17 cellular contexts compared by ENCODE assay signal in genomic region chr17:1312261-1312870, GRCh38. TPM values are rescaled to one million over a fixed set of nuclear protein-coding genes. Genes with fewer than 3 reads are reported as not detected.
DNase-seq lines count a peak whose midpoint lies in the region; ATAC-seq lines count a peak whose summit lies in the region.
"Had no signal": no experiment of that assay in that cellular context is flagged by ENCODE, and none has a peak within 500 bp of the region (broad histone marks: within the 10 kb centered on the region; RNA-seq: fewer than 3 reads in every experiment).

No MANE protein-coding gene starts in this region.

- no peak overlapping the region for H3K4me3 ChIP-seq in CD8-positive, alpha-beta memory T cell (ENCODE audit: low read length)
- H3K4me3 ChIP-seq: BLaER1, skin epidermis had no signal

- ATAC-seq in activated CD8-positive, alpha-beta memory T cell treated with anti-CD3 and anti-CD28 coated beads, Interleukin-2, amount 10 ng/mL, durations not matched to agents 7 days and 5 days = peak; percentile 45
- ATAC-seq in stimulated activated naive CD8-positive, alpha-beta T cell treated with anti-CD3 and anti-CD28 coated beads, Interleukin-15, amount 100 ng/mL, for 72 hours = peak; percentile 82
- no peak for ATAC-seq in HG03039 (IDR thresholded peaks at IDR 0.05; ENCODE audit: unreplicated experiment)
- ATAC-seq: activated naive CD8-positive, alpha-beta T cell treated with anti-CD3 and anti-CD28 coated beads, Interleukin-2, amount 50 U/mL, for 24 hours; natural killer cell treated with Interleukin-12 subunit alpha and Interleukin-12 subunit beta and Interleukin-15 and Interleukin-18, amount 100 ng/mL, for 72 hours had no signal

- no peaks in the 10 kb centered on the region for H3K9me3 Mint-ChIP-seq in activated CD8-positive, alpha-beta memory T cell treated with anti-CD3 and anti-CD28 coated beads, Interleukin-2, amount 10 ng/mL, durations not matched to agents 7 days and 5 days (ENCODE audit: low read depth)
- no peaks in the 10 kb centered on the region for H3K9me3 Mint-ChIP-seq in stimulated activated naive CD8-positive, alpha-beta T cell treated with anti-CD3 and anti-CD28 coated beads, Interleukin-15, amount 100 ng/mL, for 72 hours
- no peaks in the 10 kb centered on the region for H3K9me3 Mint-ChIP-seq in CD8-positive, alpha-beta memory T cell
- H3K9me3 Mint-ChIP-seq: activated naive CD8-positive, alpha-beta T cell treated with anti-CD3 and anti-CD28 coated beads, Interleukin-2, amount 50 U/mL, for 24 hours; dendritic cell treated with granulocyte-macrophage colony-stimulating factor and Interleukin-4, amounts not matched to agents 40 ng/mL and 50 ng/mL, for 4 days; natural killer cell treated with Interleukin-12 subunit alpha and Interleukin-12 subunit beta and Interleukin-15 and Interleukin-18, amount 100 ng/mL, for 72 hours had no signal

- no peaks in the 10 kb centered on the region for H3K9me3 ChIP-seq in CD8-positive, alpha-beta memory T cell (ENCODE audit: low read length)
- H3K9me3 ChIP-seq: BLaER1 had no signal

- no peaks in the 10 kb centered on the region for H3K4me1 ChIP-seq in CD8-positive, alpha-beta memory T cell (ENCODE audit: insufficient read depth, low read length)

- H3K4me3 Mint-ChIP-seq in activated CD8-positive, alpha-beta memory T cell treated with anti-CD3 and anti-CD28 coated beads, Interleukin-2, amount 10 ng/mL, durations not matched to agents 7 days and 5 days = no peak overlapping the region
- H3K4me3 Mint-ChIP-seq in stimulated activated naive CD8-positive, alpha-beta T cell treated with anti-CD3 and anti-CD28 coated beads, Interleukin-15, amount 100 ng/mL, for 72 hours = no peak overlapping the region
- H3K4me3 Mint-ChIP-seq in CD8-positive, alpha-beta memory T cell = no peak overlapping the region
- H3K4me3 Mint-ChIP-seq: activated naive CD8-positive, alpha-beta T cell treated with anti-CD3 and anti-CD28 coated beads, Interleukin-2, amount 50 U/mL, for 24 hours; dendritic cell treated with granulocyte-macrophage colony-stimulating factor and Interleukin-4, amounts not matched to agents 40 ng/mL and 50 ng/mL, for 4 days; IgD-negative memory B cell; natural killer cell treated with Interleukin-12 subunit alpha and Interleukin-12 subunit beta and Interleukin-15 and Interleukin-18, amount 100 ng/mL, for 72 hours had no signal

- DNase-seq in activated CD8-positive, alpha-beta memory T cell treated with anti-CD3 and anti-CD28 coated beads, Interleukin-2, amount 10 ng/mL, durations not matched to agents 7 days and 5 days = no peak
- no peak for DNase-seq in activated CD8-positive, alpha-beta memory T cell treated with anti-CD3 and anti-CD28 coated beads for 24 hours
- DNase-seq in NCI-H1105 treated with DMSO at 0.1 percent for 48 hours (lab: John Stamatoyannopoulos, UW) (peak; percentile 20), amniotic epithelial cell (ENCODE audit: low read depth) (peak; percentile 34), dermis blood vessel endothelial cell (no peak)
- peak; percentile 37 to 56 for DNase-seq in stimulated activated naive CD8-positive, alpha-beta T cell treated with anti-CD3 and anti-CD28 coated beads, Interleukin-15, amount 100 ng/mL, for 72 hours
- no peak for DNase-seq in CD8-positive, alpha-beta memory T cell
- DNase-seq: activated naive CD8-positive, alpha-beta T cell treated with anti-CD3 and anti-CD28 coated beads, Interleukin-2, amount 50 U/mL, for 24 hours had no signal

- no peaks in the 10 kb centered on the region for H3K4me1 Mint-ChIP-seq in activated CD8-positive, alpha-beta memory T cell treated with anti-CD3 and anti-CD28 coated beads, Interleukin-2, amount 10 ng/mL, durations not matched to agents 7 days and 5 days
- H3K4me1 Mint-ChIP-seq in stimulated activated naive CD8-positive, alpha-beta T cell treated with anti-CD3 and anti-CD28 coated beads, Interleukin-15, amount 100 ng/mL, for 72 hours = no peaks in the 10 kb centered on the region
- H3K4me1 Mint-ChIP-seq in CD8-positive, alpha-beta memory T cell = no peaks in the 10 kb centered on the region
- H3K4me1 Mint-ChIP-seq: activated naive CD8-positive, alpha-beta T cell treated with anti-CD3 and anti-CD28 coated beads, Interleukin-2, amount 50 U/mL, for 24 hours; IgD-negative memory B cell had no signal

- POLR2A ChIA-PET in CD8-positive, alpha-beta memory T cell (lab: Charles Lee) = no interaction called here

- no peaks in the 10 kb centered on the region for H3K27me3 ChIP-seq in CD8-positive, alpha-beta memory T cell (ENCODE audit: insufficient read depth, low read length, poor library complexity, severe bottlenecking)
- H3K27me3 ChIP-seq: BLaER1 had no signal

- H3K27ac Mint-ChIP-seq in activated CD8-positive, alpha-beta memory T cell treated with anti-CD3 and anti-CD28 coated beads, Interleukin-2, amount 10 ng/mL, durations not matched to agents 7 days and 5 days = no peak overlapping the region
- H3K27ac Mint-ChIP-seq in stimulated activated naive CD8-positive, alpha-beta T cell treated with anti-CD3 and anti-CD28 coated beads, Interleukin-15, amount 100 ng/mL, for 72 hours = no peak overlapping the region
- H3K27ac Mint-ChIP-seq in CD8-positive, alpha-beta memory T cell = no peak overlapping the region
- H3K27ac Mint-ChIP-seq: activated naive CD8-positive, alpha-beta T cell treated with anti-CD3 and anti-CD28 coated beads, Interleukin-2, amount 50 U/mL, for 24 hours; dendritic cell treated with granulocyte-macrophage colony-stimulating factor and Interleukin-4, amounts not matched to agents 40 ng/mL and 50 ng/mL, for 4 days; IgD-negative memory B cell; natural killer cell treated with Interleukin-12 subunit alpha and Interleukin-12 subunit beta and Interleukin-15 and Interleukin-18, amount 100 ng/mL, for 72 hours had no signal

- peaks cover 17% of the 10 kb centered on the region for H3K27me3 Mint-ChIP-seq in activated CD8-positive, alpha-beta memory T cell treated with anti-CD3 and anti-CD28 coated beads, Interleukin-2, amount 10 ng/mL, durations not matched to agents 7 days and 5 days
- H3K27me3 Mint-ChIP-seq in stimulated activated naive CD8-positive, alpha-beta T cell treated with anti-CD3 and anti-CD28 coated beads, Interleukin-15, amount 100 ng/mL, for 72 hours = peaks cover 35% of the 10 kb centered on the region
- H3K27me3 Mint-ChIP-seq in CD8-positive, alpha-beta memory T cell = peaks cover 10 to 11% of the 10 kb centered on the region in 2 donors

- CTCF ChIA-PET in activated CD8-positive, alpha-beta memory T cell treated with anti-CD3 and anti-CD28 coated beads, Interleukin-2, amount 10 ng/mL, durations not matched to agents 7 days and 5 days (lab: Charles Lee) = interaction anchor here (1.0 kb wide), 1 partner anchor 10 kb away, joined by 3 read pairs; no protein-coding TSS in a partner anchor
- CTCF ChIA-PET in CD8-positive, alpha-beta memory T cell (lab: Charles Lee) = no interaction called here

- H3K36me3 ChIP-seq in CD8-positive, alpha-beta memory T cell (ENCODE audit: insufficient read depth, low read length) = no peaks in the 10 kb centered on the region
- H3K36me3 ChIP-seq: BLaER1 had no signal

- H3K27ac ChIP-seq in CD8-positive, alpha-beta memory T cell (ENCODE audit: low read depth, low read length) = no peak overlapping the region
- H3K27ac ChIP-seq: BLaER1, skin epidermis had no signal

- H3K36me3 Mint-ChIP-seq in activated CD8-positive, alpha-beta memory T cell treated with anti-CD3 and anti-CD28 coated beads, Interleukin-2, amount 10 ng/mL, durations not matched to agents 7 days and 5 days = no peaks in the 10 kb centered on the region
- no peaks in the 10 kb centered on the region for H3K36me3 Mint-ChIP-seq in CD8-positive, alpha-beta memory T cell
- H3K36me3 Mint-ChIP-seq: IgD-negative memory B cell; natural killer cell treated with Interleukin-12 subunit alpha and Interleukin-12 subunit beta and Interleukin-15 and Interleukin-18, amount 100 ng/mL, for 72 hours had no signal

RNA-seq across cellular contexts. Expression of gene TRARG1, which starts 32.9 kb away (rescaled TPM):
- under 1 TPM; 0.12 to 0.35 TPM for total RNA-seq in activated CD8-positive, alpha-beta memory T cell treated with anti-CD3 and anti-CD28 coated beads, Interleukin-2, amount 10 ng/mL, durations not matched to agents 7 days and 5 days
- not detected for total RNA-seq in CD8-positive, alpha-beta memory T cell
- not detected for polyA plus RNA-seq in CD8-positive, alpha-beta memory T cell
- total RNA-seq in dermis blood vessel endothelial cell = not detected in 2 replicates
- total RNA-seq: kidney epithelial cell; natural killer cell treated with Interleukin-12 subunit alpha and Interleukin-12 subunit beta and Interleukin-15 and Interleukin-18, amount 100 ng/mL, for 72 hours; NCI-H460; urinary bladder had no signal
- polyA plus RNA-seq: IgD-negative memory B cell had no signal

RNA-seq across cellular contexts. Expression of gene BHLHA9, which starts 42.1 kb away (rescaled TPM):
- total RNA-seq in activated CD8-positive, alpha-beta memory T cell treated with anti-CD3 and anti-CD28 coated beads, Interleukin-2, amount 10 ng/mL, durations not matched to agents 7 days and 5 days = not detected
- not detected for total RNA-seq in CD8-positive, alpha-beta memory T cell
- polyA plus RNA-seq in CD8-positive, alpha-beta memory T cell = not detected
- not detected in 2 replicates for total RNA-seq in dermis blood vessel endothelial cell
- total RNA-seq: kidney epithelial cell; natural killer cell treated with Interleukin-12 subunit alpha and Interleukin-12 subunit beta and Interleukin-15 and Interleukin-18, amount 100 ng/mL, for 72 hours; NCI-H460; urinary bladder had no signal
- polyA plus RNA-seq: IgD-negative memory B cell, urinary bladder had no signal

Comparison
In these comparisons a context has a peak if more than half of its experiments do, and no peak if none do; other contexts are left out.
1. DNase-seq: peak in NCI-H1105 treated with DMSO at 0.1 percent for 48 hours (single experiment), amniotic epithelial cell (single experiment) and stimulated activated naive CD8-positive, alpha-beta T cell treated with anti-CD3 and anti-CD28 coated beads, Interleukin-15, amount 100 ng/mL, for 72 hours (2 of 2); none in activated CD8-positive, alpha-beta memory T cell treated with anti-CD3 and anti-CD28 coated beads, Interleukin-2, amount 10 ng/mL, durations not matched to agents 7 days and 5 days (single experiment), activated CD8-positive, alpha-beta memory T cell treated with anti-CD3 and anti-CD28 coated beads for 24 hours (single experiment), CD8-positive, alpha-beta memory T cell (0 of 5) and dermis blood vessel endothelial cell (single experiment).